In the genomic region with DNA sequence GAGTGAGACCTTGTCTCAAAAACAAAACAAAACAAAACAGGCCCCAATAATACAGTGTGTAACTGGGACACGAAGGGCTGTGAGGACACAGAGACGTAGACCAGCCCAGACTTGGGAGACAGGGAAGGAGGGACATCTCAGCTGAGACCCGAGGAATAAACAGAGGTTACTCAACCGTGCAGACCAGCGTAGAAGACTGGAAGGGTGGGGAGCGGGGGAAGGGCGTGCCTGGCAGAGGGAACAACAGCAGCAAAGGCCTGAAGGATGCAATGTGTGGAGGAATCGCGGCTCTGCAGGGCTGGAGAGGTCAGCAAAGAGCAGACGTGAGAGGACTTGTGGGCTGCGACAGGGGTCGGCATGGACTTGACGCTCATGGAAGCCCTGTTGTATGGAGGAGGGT, we compare ENCODE assay signal across 1 cellular context.
A peak's percentile ranks its signal among the peaks of the same experiment; 100 is the strongest.
TF ChIP-seq lines count a peak whose summit lies in the region.

No MANE protein-coding gene starts in this region.

TF ChIP-seq in HepG2, 621 proteins besides CTCF, POLR2A, EP300 and RAD21:
- no peak for TF ChIP-seq PAX8 (CRISPR knock-in tag; IDR thresholded peaks at IDR 0.05; ENCODE audit: borderline replicate concordance)
- no peak for TF ChIP-seq GFI1 (CRISPR knock-in tag; IDR thresholded peaks at IDR 0.05; ENCODE audit: borderline replicate concordance)
- TF ChIP-seq POLR2AphosphoS5 (IDR thresholded peaks at IDR 0.05; ENCODE audit: low read depth, low read length), result no peak
- no peak for TF ChIP-seq HCFC1 (IDR thresholded peaks at IDR 0.05; ENCODE audit: low read depth, low read length)
- TF ChIP-seq, protein P1, sequence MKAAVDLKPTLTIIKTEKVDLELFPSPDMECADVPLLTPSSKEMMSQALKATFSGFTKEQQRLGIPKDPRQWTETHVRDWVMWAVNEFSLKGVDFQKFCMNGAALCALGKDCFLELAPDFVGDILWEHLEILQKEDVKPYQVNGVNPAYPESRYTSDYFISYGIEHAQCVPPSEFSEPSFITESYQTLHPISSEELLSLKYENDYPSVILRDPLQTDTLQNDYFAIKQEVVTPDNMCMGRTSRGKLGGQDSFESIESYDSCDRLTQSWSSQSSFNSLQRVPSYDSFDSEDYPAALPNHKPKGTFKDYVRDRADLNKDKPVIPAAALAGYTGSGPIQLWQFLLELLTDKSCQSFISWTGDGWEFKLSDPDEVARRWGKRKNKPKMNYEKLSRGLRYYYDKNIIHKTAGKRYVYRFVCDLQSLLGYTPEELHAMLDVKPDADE (CRISPR knock-in tag; IDR thresholded peaks at IDR 0.05), result no peak
- no peak for TF ChIP-seq EZH2 (conservative IDR thresholded peaks at IDR 0.05; ENCODE audit: low read depth, low read length)
- no peak for TF ChIP-seq ATF7 (IDR thresholded peaks at IDR 0.05)
- TF ChIP-seq ATF7 (CRISPR knock-in tag; IDR thresholded peaks at IDR 0.05), result no peak
- TF ChIP-seq JUND (CRISPR knock-in tag; IDR thresholded peaks at IDR 0.05), result no peak
- TF ChIP-seq ERF (CRISPR knock-in tag; IDR thresholded peaks at IDR 0.05), result no peak
- TF ChIP-seq, protein P2, sequence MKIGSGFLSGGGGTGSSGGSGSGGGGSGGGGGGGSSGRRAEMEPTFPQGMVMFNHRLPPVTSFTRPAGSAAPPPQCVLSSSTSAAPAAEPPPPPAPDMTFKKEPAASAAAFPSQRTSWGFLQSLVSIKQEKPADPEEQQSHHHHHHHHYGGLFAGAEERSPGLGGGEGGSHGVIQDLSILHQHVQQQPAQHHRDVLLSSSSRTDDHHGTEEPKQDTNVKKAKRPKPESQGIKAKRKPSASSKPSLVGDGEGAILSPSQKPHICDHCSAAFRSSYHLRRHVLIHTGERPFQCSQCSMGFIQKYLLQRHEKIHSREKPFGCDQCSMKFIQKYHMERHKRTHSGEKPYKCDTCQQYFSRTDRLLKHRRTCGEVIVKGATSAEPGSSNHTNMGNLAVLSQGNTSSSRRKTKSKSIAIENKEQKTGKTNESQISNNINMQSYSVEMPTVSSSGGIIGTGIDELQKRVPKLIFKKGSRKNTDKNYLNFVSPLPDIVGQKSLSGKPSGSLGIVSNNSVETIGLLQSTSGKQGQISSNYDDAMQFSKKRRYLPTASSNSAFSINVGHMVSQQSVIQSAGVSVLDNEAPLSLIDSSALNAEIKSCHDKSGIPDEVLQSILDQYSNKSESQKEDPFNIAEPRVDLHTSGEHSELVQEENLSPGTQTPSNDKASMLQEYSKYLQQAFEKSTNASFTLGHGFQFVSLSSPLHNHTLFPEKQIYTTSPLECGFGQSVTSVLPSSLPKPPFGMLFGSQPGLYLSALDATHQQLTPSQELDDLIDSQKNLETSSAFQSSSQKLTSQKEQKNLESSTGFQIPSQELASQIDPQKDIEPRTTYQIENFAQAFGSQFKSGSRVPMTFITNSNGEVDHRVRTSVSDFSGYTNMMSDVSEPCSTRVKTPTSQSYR (CRISPR knock-in tag; IDR thresholded peaks at IDR 0.05; ENCODE audit: borderline replicate concordance), result peak; percentile 69; the same call in 1 of the 2 replicates
- TF ChIP-seq, protein P3, sequence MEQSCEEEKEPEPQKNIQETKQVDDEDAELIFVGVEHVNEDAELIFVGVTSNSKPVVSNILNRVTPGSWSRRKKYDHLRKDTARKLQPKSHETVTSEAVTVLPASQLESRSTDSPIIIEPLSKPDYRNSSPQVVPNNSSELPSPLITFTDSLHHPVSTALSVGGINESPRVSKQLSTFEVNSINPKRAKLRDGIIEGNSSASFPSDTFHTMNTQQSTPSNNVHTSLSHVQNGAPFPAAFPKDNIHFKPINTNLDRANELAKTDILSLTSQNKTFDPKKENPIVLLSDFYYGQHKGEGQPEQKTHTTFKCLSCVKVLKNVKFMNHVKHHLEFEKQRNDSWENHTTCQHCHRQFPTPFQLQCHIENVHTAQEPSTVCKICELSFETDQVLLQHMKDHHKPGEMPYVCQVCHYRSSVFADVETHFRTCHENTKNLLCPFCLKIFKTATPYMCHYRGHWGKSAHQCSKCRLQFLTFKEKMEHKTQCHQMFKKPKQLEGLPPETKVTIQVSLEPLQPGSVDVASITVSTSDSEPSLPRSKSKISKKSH (CRISPR knock-in tag; IDR thresholded peaks at IDR 0.05; ENCODE audit: borderline replicate concordance), result no peak
- TF ChIP-seq, protein P4, sequence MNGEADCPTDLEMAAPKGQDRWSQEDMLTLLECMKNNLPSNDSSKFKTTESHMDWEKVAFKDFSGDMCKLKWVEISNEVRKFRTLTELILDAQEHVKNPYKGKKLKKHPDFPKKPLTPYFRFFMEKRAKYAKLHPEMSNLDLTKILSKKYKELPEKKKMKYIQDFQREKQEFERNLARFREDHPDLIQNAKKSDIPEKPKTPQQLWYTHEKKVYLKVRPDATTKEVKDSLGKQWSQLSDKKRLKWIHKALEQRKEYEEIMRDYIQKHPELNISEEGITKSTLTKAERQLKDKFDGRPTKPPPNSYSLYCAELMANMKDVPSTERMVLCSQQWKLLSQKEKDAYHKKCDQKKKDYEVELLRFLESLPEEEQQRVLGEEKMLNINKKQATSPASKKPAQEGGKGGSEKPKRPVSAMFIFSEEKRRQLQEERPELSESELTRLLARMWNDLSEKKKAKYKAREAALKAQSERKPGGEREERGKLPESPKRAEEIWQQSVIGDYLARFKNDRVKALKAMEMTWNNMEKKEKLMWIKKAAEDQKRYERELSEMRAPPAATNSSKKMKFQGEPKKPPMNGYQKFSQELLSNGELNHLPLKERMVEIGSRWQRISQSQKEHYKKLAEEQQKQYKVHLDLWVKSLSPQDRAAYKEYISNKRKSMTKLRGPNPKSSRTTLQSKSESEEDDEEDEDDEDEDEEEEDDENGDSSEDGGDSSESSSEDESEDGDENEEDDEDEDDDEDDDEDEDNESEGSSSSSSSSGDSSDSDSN (CRISPR knock-in tag; IDR thresholded peaks at IDR 0.05), result 0 out of 2 replicates have a peak, but pooled peaks have one; percentile 18
- no peak for TF ChIP-seq HOXA5 (CRISPR knock-in tag; IDR thresholded peaks at IDR 0.05)
- TF ChIP-seq, protein P5, sequence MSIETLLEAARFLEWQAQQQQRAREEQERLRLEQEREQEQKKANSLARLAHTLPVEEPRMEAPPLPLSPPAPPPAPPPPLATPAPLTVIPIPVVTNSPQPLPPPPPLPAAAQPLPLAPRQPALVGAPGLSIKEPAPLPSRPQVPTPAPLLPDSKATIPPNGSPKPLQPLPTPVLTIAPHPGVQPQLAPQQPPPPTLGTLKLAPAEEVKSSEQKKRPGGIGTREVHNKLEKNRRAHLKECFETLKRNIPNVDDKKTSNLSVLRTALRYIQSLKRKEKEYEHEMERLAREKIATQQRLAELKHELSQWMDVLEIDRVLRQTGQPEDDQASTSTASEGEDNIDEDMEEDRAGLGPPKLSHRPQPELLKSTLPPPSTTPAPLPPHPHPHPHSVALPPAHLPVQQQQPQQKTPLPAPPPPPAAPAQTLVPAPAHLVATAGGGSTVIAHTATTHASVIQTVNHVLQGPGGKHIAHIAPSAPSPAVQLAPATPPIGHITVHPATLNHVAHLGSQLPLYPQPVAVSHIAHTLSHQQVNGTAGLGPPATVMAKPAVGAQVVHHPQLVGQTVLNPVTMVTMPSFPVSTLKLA (IDR thresholded peaks at IDR 0.05), result no peak
- TF ChIP-seq, protein P6, sequence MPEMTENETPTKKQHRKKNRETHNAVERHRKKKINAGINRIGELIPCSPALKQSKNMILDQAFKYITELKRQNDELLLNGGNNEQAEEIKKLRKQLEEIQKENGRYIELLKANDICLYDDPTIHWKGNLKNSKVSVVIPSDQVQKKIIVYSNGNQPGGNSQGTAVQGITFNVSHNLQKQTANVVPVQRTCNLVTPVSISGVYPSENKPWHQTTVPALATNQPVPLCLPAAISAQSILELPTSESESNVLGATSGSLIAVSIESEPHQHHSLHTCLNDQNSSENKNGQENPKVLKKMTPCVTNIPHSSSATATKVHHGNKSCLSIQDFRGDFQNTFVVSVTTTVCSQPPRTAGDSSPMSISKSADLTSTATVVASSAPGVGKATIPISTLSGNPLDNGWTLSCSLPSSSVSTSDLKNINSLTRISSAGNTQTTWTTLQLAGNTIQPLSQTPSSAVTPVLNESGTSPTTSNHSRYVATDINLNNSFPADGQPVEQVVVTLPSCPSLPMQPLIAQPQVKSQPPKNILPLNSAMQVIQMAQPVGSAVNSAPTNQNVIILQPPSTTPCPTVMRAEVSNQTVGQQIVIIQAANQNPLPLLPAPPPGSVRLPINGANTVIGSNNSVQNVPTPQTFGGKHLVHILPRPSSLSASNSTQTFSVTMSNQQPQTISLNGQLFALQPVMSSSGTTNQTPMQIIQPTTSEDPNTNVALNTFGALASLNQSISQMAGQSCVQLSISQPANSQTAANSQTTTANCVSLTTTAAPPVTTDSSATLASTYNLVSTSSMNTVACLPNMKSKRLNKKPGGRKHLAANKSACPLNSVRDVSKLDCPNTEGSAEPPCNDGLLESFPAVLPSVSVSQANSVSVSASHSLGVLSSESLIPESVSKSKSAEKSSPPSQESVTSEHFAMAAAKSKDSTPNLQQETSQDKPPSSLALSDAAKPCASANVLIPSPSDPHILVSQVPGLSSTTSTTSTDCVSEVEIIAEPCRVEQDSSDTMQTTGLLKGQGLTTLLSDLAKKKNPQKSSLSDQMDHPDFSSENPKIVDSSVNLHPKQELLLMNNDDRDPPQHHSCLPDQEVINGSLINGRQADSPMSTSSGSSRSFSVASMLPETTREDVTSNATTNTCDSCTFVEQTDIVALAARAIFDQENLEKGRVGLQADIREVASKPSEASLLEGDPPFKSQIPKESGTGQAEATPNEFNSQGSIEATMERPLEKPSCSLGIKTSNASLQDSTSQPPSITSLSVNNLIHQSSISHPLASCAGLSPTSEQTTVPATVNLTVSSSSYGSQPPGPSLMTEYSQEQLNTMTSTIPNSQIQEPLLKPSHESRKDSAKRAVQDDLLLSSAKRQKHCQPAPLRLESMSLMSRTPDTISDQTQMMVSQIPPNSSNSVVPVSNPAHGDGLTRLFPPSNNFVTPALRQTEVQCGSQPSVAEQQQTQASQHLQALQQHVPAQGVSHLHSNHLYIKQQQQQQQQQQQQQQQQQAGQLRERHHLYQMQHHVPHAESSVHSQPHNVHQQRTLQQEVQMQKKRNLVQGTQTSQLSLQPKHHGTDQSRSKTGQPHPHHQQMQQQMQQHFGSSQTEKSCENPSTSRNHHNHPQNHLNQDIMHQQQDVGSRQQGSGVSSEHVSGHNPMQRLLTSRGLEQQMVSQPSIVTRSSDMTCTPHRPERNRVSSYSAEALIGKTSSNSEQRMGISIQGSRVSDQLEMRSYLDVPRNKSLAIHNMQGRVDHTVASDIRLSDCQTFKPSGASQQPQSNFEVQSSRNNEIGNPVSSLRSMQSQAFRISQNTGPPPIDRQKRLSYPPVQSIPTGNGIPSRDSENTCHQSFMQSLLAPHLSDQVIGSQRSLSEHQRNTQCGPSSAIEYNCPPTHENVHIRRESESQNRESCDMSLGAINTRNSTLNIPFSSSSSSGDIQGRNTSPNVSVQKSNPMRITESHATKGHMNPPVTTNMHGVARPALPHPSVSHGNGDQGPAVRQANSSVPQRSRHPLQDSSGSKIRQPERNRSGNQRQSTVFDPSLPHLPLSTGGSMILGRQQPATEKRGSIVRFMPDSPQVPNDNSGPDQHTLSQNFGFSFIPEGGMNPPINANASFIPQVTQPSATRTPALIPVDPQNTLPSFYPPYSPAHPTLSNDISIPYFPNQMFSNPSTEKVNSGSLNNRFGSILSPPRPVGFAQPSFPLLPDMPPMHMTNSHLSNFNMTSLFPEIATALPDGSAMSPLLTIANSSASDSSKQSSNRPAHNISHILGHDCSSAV (CRISPR knock-in tag; IDR thresholded peaks at IDR 0.05; ENCODE audit: borderline replicate concordance), result no peak
- no peak for TF ChIP-seq NFYC (CRISPR knock-in tag; IDR thresholded peaks at IDR 0.05)
- TF ChIP-seq RORA (CRISPR knock-in tag; IDR thresholded peaks at IDR 0.05), result no peak
- TF ChIP-seq YY1 (IDR thresholded peaks at IDR 0.05; ENCODE audit: insufficient read depth, insufficient replicate concordance, low read depth, low read length), result no peak
- TF ChIP-seq U2AF2 (IDR thresholded peaks at IDR 0.05; ENCODE audit: low read depth, low read length), result no peak
- no peak for TF ChIP-seq ZFP36 (IDR thresholded peaks at IDR 0.05; ENCODE audit: borderline replicate concordance, low read depth, low read length, partially characterized antibody)
- no peak for TF ChIP-seq KLF6 (CRISPR knock-in tag; IDR thresholded peaks at IDR 0.05)
- TF ChIP-seq, protein P7, sequence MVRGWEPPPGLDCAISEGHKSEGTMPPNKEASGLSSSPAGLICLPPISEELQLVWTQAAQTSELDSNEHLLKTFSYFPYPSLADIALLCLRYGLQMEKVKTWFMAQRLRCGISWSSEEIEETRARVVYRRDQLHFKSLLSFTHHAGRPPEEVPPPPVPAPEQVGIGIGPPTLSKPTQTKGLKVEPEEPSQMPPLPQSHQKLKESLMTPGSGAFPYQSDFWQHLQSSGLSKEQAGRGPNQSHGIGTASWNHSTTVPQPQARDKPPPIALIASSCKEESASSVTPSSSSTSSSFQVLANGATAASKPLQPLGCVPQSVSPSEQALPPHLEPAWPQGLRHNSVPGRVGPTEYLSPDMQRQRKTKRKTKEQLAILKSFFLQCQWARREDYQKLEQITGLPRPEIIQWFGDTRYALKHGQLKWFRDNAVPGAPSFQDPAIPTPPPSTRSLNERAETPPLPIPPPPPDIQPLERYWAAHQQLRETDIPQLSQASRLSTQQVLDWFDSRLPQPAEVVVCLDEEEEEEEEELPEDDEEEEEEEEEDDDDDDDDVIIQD (CRISPR knock-in tag; IDR thresholded peaks at IDR 0.05; ENCODE audit: low read depth), result no peak
- TF ChIP-seq SAP130 (CRISPR knock-in tag; IDR thresholded peaks at IDR 0.05; ENCODE audit: low read depth), result 0 out of 2 replicates have a peak, but pooled peaks have one; percentile 34
- 0 out of 2 replicates have a peak, but pooled peaks have one; percentile 9 for TF ChIP-seq ZNF430 (CRISPR knock-in tag; IDR thresholded peaks at IDR 0.05)
- TF ChIP-seq MXI1 (IDR thresholded peaks at IDR 0.05; ENCODE audit: borderline replicate concordance, low read depth, low read length), result no peak
- no peak for TF ChIP-seq ZNF619 (CRISPR knock-in tag; IDR thresholded peaks at IDR 0.05)
- TF ChIP-seq NCOA1 (CRISPR knock-in tag; IDR thresholded peaks at IDR 0.05), result no peak
- no peak for TF ChIP-seq TCF7L2 (IDR thresholded peaks at IDR 0.05; ENCODE audit: low read depth, low read length)
- TF ChIP-seq AGO1 (IDR thresholded peaks at IDR 0.05; ENCODE audit: low read depth, low read length, poor library complexity, severe bottlenecking), result peak; percentile 18
- TF ChIP-seq TEAD3 (CRISPR knock-in tag; optimal IDR thresholded peaks at IDR 0.05; ENCODE audit: borderline replicate concordance), result no peak
